Comparison of ENCODE assay signal across 1 cellular context in genomic region chr10:1289591-1289990, GRCh38.
TF ChIP-seq lines count a peak whose summit lies in the region.

No MANE protein-coding gene starts in this region.

TF ChIP-seq in K562, 482 proteins besides CTCF, POLR2A, EP300 and RAD21 (continued from another document):
- TF ChIP-seq, protein P1, sequence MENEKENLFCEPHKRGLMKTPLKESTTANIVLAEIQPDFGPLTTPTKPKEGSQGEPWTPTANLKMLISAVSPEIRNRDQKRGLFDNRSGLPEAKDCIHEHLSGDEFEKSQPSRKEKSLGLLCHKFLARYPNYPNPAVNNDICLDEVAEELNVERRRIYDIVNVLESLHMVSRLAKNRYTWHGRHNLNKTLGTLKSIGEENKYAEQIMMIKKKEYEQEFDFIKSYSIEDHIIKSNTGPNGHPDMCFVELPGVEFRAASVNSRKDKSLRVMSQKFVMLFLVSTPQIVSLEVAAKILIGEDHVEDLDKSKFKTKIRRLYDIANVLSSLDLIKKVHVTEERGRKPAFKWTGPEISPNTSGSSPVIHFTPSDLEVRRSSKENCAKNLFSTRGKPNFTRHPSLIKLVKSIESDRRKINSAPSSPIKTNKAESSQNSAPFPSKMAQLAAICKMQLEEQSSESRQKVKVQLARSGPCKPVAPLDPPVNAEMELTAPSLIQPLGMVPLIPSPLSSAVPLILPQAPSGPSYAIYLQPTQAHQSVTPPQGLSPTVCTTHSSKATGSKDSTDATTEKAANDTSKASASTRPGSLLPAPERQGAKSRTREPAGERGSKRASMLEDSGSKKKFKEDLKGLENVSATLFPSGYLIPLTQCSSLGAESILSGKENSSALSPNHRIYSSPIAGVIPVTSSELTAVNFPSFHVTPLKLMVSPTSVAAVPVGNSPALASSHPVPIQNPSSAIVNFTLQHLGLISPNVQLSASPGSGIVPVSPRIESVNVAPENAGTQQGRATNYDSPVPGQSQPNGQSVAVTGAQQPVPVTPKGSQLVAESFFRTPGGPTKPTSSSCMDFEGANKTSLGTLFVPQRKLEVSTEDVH (IDR thresholded peaks at IDR 0.05; ENCODE audit: low read depth, partially characterized antibody): no peak
- TF ChIP-seq MAFG (tag; conservative IDR thresholded peaks at IDR 0.05) (no peak), CAMTA2 (CRISPR knock-in tag; conservative IDR thresholded peaks at IDR 0.05) (no peak), CREM (IDR thresholded peaks at IDR 0.05; ENCODE audit: low read depth) (no peak), ELK3 (CRISPR knock-in tag; IDR thresholded peaks at IDR 0.05) (no peak), HLTF (IDR thresholded peaks at IDR 0.05) (no peak), LEF1 (IDR thresholded peaks at IDR 0.05) (no peak)
TF ChIP-seq in K562: peak in this region for 0.
